Comparison of ENCODE assay signal across 16 cellular contexts in genomic region chr2:156537147-156537546, GRCh38.
DNase-seq lines count a peak whose midpoint lies in the region; ATAC-seq and TF ChIP-seq lines count a peak whose summit lies in the region.
"Had no signal": no experiment of that assay in that cellular context is flagged by ENCODE, and none has a peak within 500 bp of the region (broad histone marks: within the 10 kb centered on the region; RNA-seq: fewer than 3 reads in every experiment).

No MANE protein-coding gene starts in this region.

- CTCF ChIA-PET in RWPE1 (lab: Yijun Ruan, JAX): no interaction called here
- CTCF ChIA-PET in activated CD4-positive, alpha-beta T cell treated with anti-CD3 and anti-CD28 coated beads, Interleukin-2, amount 10 ng/mL, durations not matched to agents 7 days and 5 days (lab: Charles Lee): interaction anchor here (1.7 kb wide), 1 partner anchor 8 kb away, joined by 4 read pairs; no protein-coding TSS in a partner anchor

- intact Hi-C loops in posterior cingulate gyrus (cut with DNase I): no loop called here

- no peak overlapping the region for H3K4me3 ChIP-seq in epithelial cell of esophagus (ENCODE audit: low read length)
- H3K4me3 ChIP-seq: mucosa of descending colon had no signal

- H3K36me3 Mint-ChIP-seq in activated CD4-positive, alpha-beta T cell treated with anti-CD3 and anti-CD28 coated beads, Interleukin-2, amount 10 ng/mL, durations not matched to agents 7 days and 5 days (ENCODE audit: low read depth): peaks cover 2% of the 10 kb centered on the region
- H3K36me3 Mint-ChIP-seq: activated naive CD4-positive, alpha-beta T cell treated with anti-CD3 and anti-CD28 coated beads, Interleukin-2, amount 10 ng/mL, durations not matched to agents 7 days and 5 days had no signal

- no peaks in the 10 kb centered on the region for H3K27me3 Mint-ChIP-seq in activated CD4-positive, alpha-beta T cell treated with anti-CD3 and anti-CD28 coated beads, Interleukin-2, amount 10 ng/mL, durations not matched to agents 7 days and 5 days
- H3K27me3 Mint-ChIP-seq: activated CD4-positive, alpha-beta memory T cell treated with anti-CD3 and anti-CD28 coated beads, Interleukin-2, amount 10 ng/mL, durations not matched to agents 7 days and 5 days; activated naive CD4-positive, alpha-beta T cell treated with anti-CD3 and anti-CD28 coated beads, Interleukin-2, amount 10 ng/mL, durations not matched to agents 7 days and 5 days; stimulated activated naive B cell treated with anti-CD40 and anti-IgM and Interleukin-4, amounts not matched to agents 10 μg/mL and 1 μg/mL and 100 μg/mL, for 72 hours had no signal

- H3K27ac Mint-ChIP-seq in activated CD4-positive, alpha-beta T cell treated with anti-CD3 and anti-CD28 coated beads, Interleukin-2, amount 10 ng/mL, durations not matched to agents 7 days and 5 days: no peak overlapping the region
- H3K27ac Mint-ChIP-seq: activated CD4-positive, alpha-beta memory T cell treated with anti-CD3 and anti-CD28 coated beads, Interleukin-2, amount 10 ng/mL, durations not matched to agents 7 days and 5 days; activated naive CD4-positive, alpha-beta T cell treated with anti-CD3 and anti-CD28 coated beads, Interleukin-2, amount 10 ng/mL, durations not matched to agents 7 days and 5 days; CD8-positive, alpha-beta T cell; stimulated activated naive B cell treated with anti-CD40 and anti-IgM and Interleukin-4, amounts not matched to agents 10 μg/mL and 1 μg/mL and 100 μg/mL, for 72 hours; T-helper 2 cell treated with Interferon-gamma antibody and Interleukin-4, amounts not matched to agents 5 μg/mL and 100 μg/mL, for 36 hours had no signal

- H3K9me3 Mint-ChIP-seq in activated CD4-positive, alpha-beta T cell treated with anti-CD3 and anti-CD28 coated beads, Interleukin-2, amount 10 ng/mL, durations not matched to agents 7 days and 5 days: no peaks in the 10 kb centered on the region
- H3K9me3 Mint-ChIP-seq: activated CD4-positive, alpha-beta memory T cell treated with anti-CD3 and anti-CD28 coated beads, Interleukin-2, amount 10 ng/mL, durations not matched to agents 7 days and 5 days; activated naive CD4-positive, alpha-beta T cell treated with anti-CD3 and anti-CD28 coated beads, Interleukin-2, amount 10 ng/mL, durations not matched to agents 7 days and 5 days; CD8-positive, alpha-beta T cell; T-helper 2 cell treated with Interferon-gamma antibody and Interleukin-4, amounts not matched to agents 5 μg/mL and 100 μg/mL, for 36 hours had no signal

- H3K27ac ChIP-seq in RWPE1: no peak overlapping the region

- no peak overlapping the region for H3K4me3 Mint-ChIP-seq in activated CD4-positive, alpha-beta T cell treated with anti-CD3 and anti-CD28 coated beads, Interleukin-2, amount 10 ng/mL, durations not matched to agents 7 days and 5 days
- H3K4me3 Mint-ChIP-seq: activated CD4-positive, alpha-beta memory T cell treated with anti-CD3 and anti-CD28 coated beads, Interleukin-2, amount 10 ng/mL, durations not matched to agents 7 days and 5 days; activated naive CD4-positive, alpha-beta T cell treated with anti-CD3 and anti-CD28 coated beads, Interleukin-2, amount 10 ng/mL, durations not matched to agents 7 days and 5 days; CD8-positive, alpha-beta T cell; stimulated activated naive B cell treated with anti-CD40 and anti-IgM and Interleukin-4, amounts not matched to agents 10 μg/mL and 1 μg/mL and 100 μg/mL, for 72 hours; T-helper 2 cell treated with Interferon-gamma antibody and Interleukin-4, amounts not matched to agents 5 μg/mL and 100 μg/mL, for 36 hours had no signal

- DNase-seq in EL (peak; percentile 59), RWPE1 (ENCODE audit: low spot score) (peak; percentile 8), epithelial cell of esophagus (ENCODE audit: low read depth) (peak; percentile 58), omental fat pad (ENCODE audit: low spot score) (no peak), posterior cingulate gyrus (no peak), NCI-H526 (lab: John Stamatoyannopoulos, UW) (no peak), erythroblast (lab: John Stamatoyannopoulos, UW) (no peak)
- DNase-seq in activated CD4-positive, alpha-beta T cell treated with anti-CD3 and anti-CD28 coated beads, Interleukin-2, amount 10 ng/mL, durations not matched to agents 7 days and 5 days: no peak
- DNase-seq: activated CD4-positive, alpha-beta memory T cell treated with anti-CD3 and anti-CD28 coated beads, Interleukin-2, amount 10 ng/mL, durations not matched to agents 7 days and 5 days; activated naive CD4-positive, alpha-beta T cell treated with anti-CD3 and anti-CD28 coated beads, Interleukin-2, amount 10 ng/mL, durations not matched to agents 7 days and 5 days; CD8-positive, alpha-beta T cell; Karpas-422; stimulated activated CD4-positive, alpha-beta T cell treated with anti-CD3 and anti-CD28 coated beads, Interleukin-2, amount 100 ng/mL, for 24 hours; stimulated activated naive B cell treated with anti-CD40 and anti-IgM and Interleukin-4, amounts not matched to agents 10 μg/mL and 1 μg/mL and 100 μg/mL, for 72 hours had no signal

- TF ChIP-seq CTCF in RWPE1 (conservative IDR thresholded peaks at IDR 0.05; ENCODE audit: low read depth) (no peak), epithelial cell of esophagus (IDR thresholded peaks at IDR 0.05; ENCODE audit: insufficient read depth, low read depth, low read length, missing control alignments) (no peak), omental fat pad (IDR thresholded peaks at IDR 0.05) (no peak)

- peak; percentile 72 for ATAC-seq in omental fat pad (ENCODE audit: low FRiP score)
- ATAC-seq: CD8-positive, alpha-beta T cell; mucosa of descending colon had no signal

- TF ChIP-seq POLR2A in erythroblast (IDR thresholded peaks at IDR 0.05; ENCODE audit: low read length): no peak

- POLR2A ChIA-PET in RWPE1 (lab: Yijun Ruan, JAX; ENCODE audit: low non-redundant PET): no interaction called here
- POLR2A ChIA-PET in activated CD4-positive, alpha-beta T cell treated with anti-CD3 and anti-CD28 coated beads, Interleukin-2, amount 10 ng/mL, durations not matched to agents 7 days and 5 days (lab: Charles Lee): no interaction called here

- H3K4me1 Mint-ChIP-seq in activated CD4-positive, alpha-beta T cell treated with anti-CD3 and anti-CD28 coated beads, Interleukin-2, amount 10 ng/mL, durations not matched to agents 7 days and 5 days: peaks cover 8% of the 10 kb centered on the region

Comparison
In these comparisons a context has a peak if more than half of its experiments do, and no peak if none do; other contexts are left out.
1. DNase-seq: peak in EL (single experiment), RWPE1 (single experiment) and epithelial cell of esophagus (single experiment); none in omental fat pad (single experiment), posterior cingulate gyrus (0 of 10), activated CD4-positive, alpha-beta T cell treated with anti-CD3 and anti-CD28 coated beads, Interleukin-2, amount 10 ng/mL, durations not matched to agents 7 days and 5 days (single experiment), NCI-H526 (0 of 2) and erythroblast (0 of 2).